In the genomic region with DNA sequence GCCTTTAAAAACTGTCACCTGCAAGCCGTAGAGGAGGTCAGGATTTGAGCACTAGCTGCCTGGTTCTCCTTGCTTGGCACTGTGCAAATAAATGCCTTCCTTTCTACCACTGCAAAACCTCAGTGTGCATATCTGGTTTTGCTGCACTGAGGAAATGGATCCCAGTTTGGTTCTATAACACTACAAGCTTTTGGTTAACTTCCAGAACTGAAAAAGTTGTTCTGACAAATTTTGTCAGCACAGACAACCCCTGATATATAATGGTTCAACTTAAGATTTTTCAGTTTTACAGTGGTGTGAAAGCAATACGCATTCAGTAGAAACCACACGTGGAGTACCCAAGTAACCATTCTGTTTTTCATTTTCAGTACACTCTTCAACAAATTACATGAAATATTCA, we compare ENCODE assay signal across 29 cellular contexts. TPM values are rescaled to one million over a fixed set of nuclear protein-coding genes. Genes with fewer than 3 reads are reported as not detected.
DNase-seq lines count a peak whose midpoint lies in the region; ATAC-seq and TF ChIP-seq lines count a peak whose summit lies in the region.
"Had no signal": no experiment of that assay in that cellular context is flagged by ENCODE, and none has a peak within 500 bp of the region (broad histone marks: within the 10 kb centered on the region; RNA-seq: fewer than 3 reads in every experiment).

No MANE protein-coding gene starts in this region.

- no peaks in the 10 kb centered on the region for H3K27me3 ChIP-seq in foreskin keratinocyte
- H3K27me3 ChIP-seq: BLaER1 treated with 17β-estradiol and CSF1 and Interleukin-3, amounts not matched to agents 10 nM and 100 nM had no signal

- ATAC-seq in activated CD4-positive, alpha-beta T cell treated with anti-CD3 and anti-CD28 coated beads for 36 hours, result peak; percentile 61
- peak; percentile 68 for ATAC-seq in GM21515 (IDR thresholded peaks at IDR 0.05; ENCODE audit: unreplicated experiment)
- peak; percentile 64 for ATAC-seq in HG02938 (IDR thresholded peaks at IDR 0.05; ENCODE audit: unreplicated experiment)
- peak; percentile 85 for ATAC-seq in stimulated activated effector memory CD8-positive, alpha-beta T cell treated with anti-CD3 and anti-CD28 coated beads, Interleukin-12 subunit alpha, Interleukin-12 subunit beta, amount 100 ng/mL, for 72 hours
- ATAC-seq in GM19397 (IDR thresholded peaks at IDR 0.05; ENCODE audit: unreplicated experiment), result no peak
- ATAC-seq in foreskin keratinocyte, result no peak
- ATAC-seq: left cardiac atrium, mucosa of descending colon, T-cell had no signal

- no peak overlapping the region for H3K27ac ChIP-seq in foreskin keratinocyte
- H3K27ac ChIP-seq: 22Rv1; BLaER1 treated with 17β-estradiol and CSF1 and Interleukin-3, amounts not matched to agents 10 nM and 100 nM; coronary artery; RWPE1 had no signal

- H3K27me3 Mint-ChIP-seq in activated CD4-positive, alpha-beta T cell treated with anti-CD3 and anti-CD28 coated beads for 36 hours, result peaks cover 7% of the 10 kb centered on the region

- TF ChIP-seq CTCF in foreskin keratinocyte (conservative IDR thresholded peaks at IDR 0.05), result no peak

- DNase-seq in activated CD4-positive, alpha-beta T cell treated with anti-CD3 and anti-CD28 coated beads for 36 hours, result no peak
- DNase-seq in activated CD4-positive, alpha-beta T cell treated with anti-CD3 and anti-CD28 coated beads, Interleukin-2, amount 50 U/mL, for 1 hour, result no peak
- DNase-seq in stimulated activated effector memory CD8-positive, alpha-beta T cell treated with anti-CD3 and anti-CD28 coated beads, Interleukin-12 subunit alpha, Interleukin-12 subunit beta, amount 100 ng/mL, for 72 hours (ENCODE audit: low spot score in 2 of 2), result peak in 1 of 2 donors; percentile 56
- no peak for DNase-seq in foreskin keratinocyte
- DNase-seq in middle frontal gyrus (ENCODE audit: extremely low spot score, low spot score), result no peak
- DNase-seq: activated B cell treated with CpG ODN at 0.5 μM for 24 hours; activated naive CD4-positive, alpha-beta T cell treated with Interleukin-2 at 50 U/mL for 16 hours; activated T-cell treated with anti-CD3 and anti-CD28 coated beads, Interleukin-2, amount 50 U/mL, for 48 hours; effector CD8-positive, alpha-beta T cell; hippocampal formation; IMR-90; left cardiac atrium; mucosa of descending colon; NCI-H146; NCI-H446 treated with DMSO at 0.1 percent for 48 hours; NCI-H82; stimulated activated CD4-positive, alpha-beta T cell treated with anti-CD3 and anti-CD28 coated beads, Interleukin-15, amount 100 ng/mL, for 24 hours; stimulated activated CD4-positive, alpha-beta T cell treated with anti-CD3 and anti-CD28 coated beads, Interleukin-4, amount 100 ng/mL, for 4 hours; substantia nigra; T-cell; trophoblast cell had no signal

- intact Hi-C loops in activated CD4-positive, alpha-beta T cell treated with anti-CD3 and anti-CD28 coated beads for 36 hours (cut with DNase I, micrococcal nuclease), result no loop called here

- H3K27ac Mint-ChIP-seq in activated CD4-positive, alpha-beta T cell treated with anti-CD3 and anti-CD28 coated beads for 36 hours, result no peak overlapping the region
- no peak overlapping the region for H3K27ac Mint-ChIP-seq in stimulated activated effector memory CD8-positive, alpha-beta T cell treated with anti-CD3 and anti-CD28 coated beads, Interleukin-12 subunit alpha, Interleukin-12 subunit beta, amount 100 ng/mL, for 72 hours
- H3K27ac Mint-ChIP-seq: nephron, T-cell had no signal

- CTCF ChIA-PET in activated CD4-positive, alpha-beta T cell treated with anti-CD3 and anti-CD28 coated beads for 36 hours (lab: Charles Lee), result no interaction called here

- H3K4me3 Mint-ChIP-seq in activated CD4-positive, alpha-beta T cell treated with anti-CD3 and anti-CD28 coated beads for 36 hours, result no peak overlapping the region
- no peak overlapping the region for H3K4me3 Mint-ChIP-seq in stimulated activated effector memory CD8-positive, alpha-beta T cell treated with anti-CD3 and anti-CD28 coated beads, Interleukin-12 subunit alpha, Interleukin-12 subunit beta, amount 100 ng/mL, for 72 hours
- H3K4me3 Mint-ChIP-seq: activated B cell treated with CpG ODN at 0.5 μM for 24 hours, nephron, T-cell had no signal

- H3K9me3 Mint-ChIP-seq in activated CD4-positive, alpha-beta T cell treated with anti-CD3 and anti-CD28 coated beads for 36 hours (ENCODE audit: low read depth), result peaks cover 9% of the 10 kb centered on the region
- peaks cover 2% of the 10 kb centered on the region for H3K9me3 Mint-ChIP-seq in stimulated activated effector memory CD8-positive, alpha-beta T cell treated with anti-CD3 and anti-CD28 coated beads, Interleukin-12 subunit alpha, Interleukin-12 subunit beta, amount 100 ng/mL, for 72 hours

- POLR2A ChIA-PET in activated CD4-positive, alpha-beta T cell treated with anti-CD3 and anti-CD28 coated beads for 36 hours (lab: Charles Lee), result no interaction called here

- H3K4me1 Mint-ChIP-seq in activated CD4-positive, alpha-beta T cell treated with anti-CD3 and anti-CD28 coated beads for 36 hours, result peaks cover 4% of the 10 kb centered on the region
- peaks cover 12% of the 10 kb centered on the region for H3K4me1 Mint-ChIP-seq in stimulated activated effector memory CD8-positive, alpha-beta T cell treated with anti-CD3 and anti-CD28 coated beads, Interleukin-12 subunit alpha, Interleukin-12 subunit beta, amount 100 ng/mL, for 72 hours
- H3K4me1 Mint-ChIP-seq: activated B cell treated with CpG ODN at 0.5 μM for 24 hours, nephron, T-cell had no signal

- H3K4me1 ChIP-seq in foreskin keratinocyte, result no peaks in the 10 kb centered on the region

- peaks cover 4% of the 10 kb centered on the region for H3K36me3 Mint-ChIP-seq in activated CD4-positive, alpha-beta T cell treated with anti-CD3 and anti-CD28 coated beads for 36 hours (ENCODE audit: low read depth)
- H3K36me3 Mint-ChIP-seq in stimulated activated effector memory CD8-positive, alpha-beta T cell treated with anti-CD3 and anti-CD28 coated beads, Interleukin-12 subunit alpha, Interleukin-12 subunit beta, amount 100 ng/mL, for 72 hours, result no peaks in the 10 kb centered on the region

RNA-seq across cellular contexts. Expression of a gene that starts 29.8 kb away (rescaled TPM):
- 10 to 100 TPM; 48.2 to 51.0 TPM for total RNA-seq in activated CD4-positive, alpha-beta T cell treated with anti-CD3 and anti-CD28 coated beads for 36 hours
- 71.2 and 86.9 TPM in 2 replicates for total RNA-seq in foreskin keratinocyte
- polyA plus RNA-seq in foreskin keratinocyte, result 47.0 and 55.0 TPM in 2 replicates

Comparison
In these comparisons a context has a peak if more than half of its experiments do, and no peak if none do; other contexts are left out.
1. ATAC-seq: peak in activated CD4-positive, alpha-beta T cell treated with anti-CD3 and anti-CD28 coated beads for 36 hours (single experiment), GM21515 (single experiment), HG02938 (single experiment) and stimulated activated effector memory CD8-positive, alpha-beta T cell treated with anti-CD3 and anti-CD28 coated beads, Interleukin-12 subunit alpha, Interleukin-12 subunit beta, amount 100 ng/mL, for 72 hours (single experiment); none in GM19397 (single experiment) and foreskin keratinocyte (single experiment).